19 cellular contexts compared by ENCODE assay signal in genomic region chr5:116153687-116154174, GRCh38.
DNase-seq lines count a peak whose midpoint lies in the region; ATAC-seq, FAIRE-seq and TF ChIP-seq lines count a peak whose summit lies in the region.
"Had no signal": no experiment of that assay in that cellular context is flagged by ENCODE, and none has a peak within 500 bp of the region (broad histone marks: within the 10 kb centered on the region; RNA-seq: fewer than 3 reads in every experiment).

No MANE protein-coding gene starts in this region.

- no peaks in the 10 kb centered on the region for H3K36me3 ChIP-seq in HEK293 (ENCODE audit: control insufficient read depth in 2 of 2, insufficient read depth in 1 of 2, low read length in 2 of 2)
- no peaks in the 10 kb centered on the region for H3K36me3 ChIP-seq in endothelial cell of umbilical vein (ENCODE audit: control insufficient read depth in 2 of 2, extremely low read depth in 1 of 2, insufficient read depth in 2 of 2, low read length in 2 of 2)
- H3K36me3 ChIP-seq in HepG2 (replicated peaks in 1 of 2; ENCODE audit: control insufficient read depth in 1 of 2, insufficient read depth in 2 of 2, low read length in 2 of 2): no peaks in the 10 kb centered on the region
- H3K36me3 ChIP-seq: BE2C had no signal

- H3K27me3 ChIP-seq in endothelial cell of umbilical vein (ENCODE audit: control insufficient read depth in 2 of 2, insufficient read depth in 2 of 2, low read length in 2 of 2): no peaks in the 10 kb centered on the region
- H3K27me3 ChIP-seq in HepG2 (ENCODE audit: control insufficient read depth in 1 of 2, insufficient read depth in 2 of 2, low read length in 2 of 2): no peaks in the 10 kb centered on the region
- H3K27me3 ChIP-seq: BE2C had no signal

- whole genome bisulfite sequencing in HepG2 (ENCODE audit: low lambda C conversion rate): 48% methylated on average over 2 of the region's 2 CpGs

- H3K79me2 ChIP-seq in endothelial cell of umbilical vein (ENCODE audit: control insufficient read depth, insufficient read depth, low read length) (peaks cover 2% of the 10 kb centered on the region), HepG2 (ENCODE audit: insufficient read depth, low read length) (no peaks in the 10 kb centered on the region)

- no peak overlapping the region for H3K4me3 Mint-ChIP-seq in stimulated activated naive CD8-positive, alpha-beta T cell treated with anti-CD3 and anti-CD28 coated beads, Interleukin-15, amount 100 ng/mL, for 72 hours
- H3K4me3 Mint-ChIP-seq: GM23338 had no signal

- TF ChIP-seq EP300 in HepG2 (IDR thresholded peaks at IDR 0.05; ENCODE audit: low read depth in 2 of 2, low read length in 2 of 2) (no peak), HepG2 (CRISPR knock-in tag; IDR thresholded peaks at IDR 0.05; ENCODE audit: borderline replicate concordance) (no peak)

- H3K9me3 Mint-ChIP-seq in stimulated activated naive CD8-positive, alpha-beta T cell treated with anti-CD3 and anti-CD28 coated beads, Interleukin-15, amount 100 ng/mL, for 72 hours: peaks cover 0 to 6% of the 10 kb centered on the region in 2 donors
- H3K9me3 Mint-ChIP-seq: GM23338 had no signal

- FAIRE-seq in endothelial cell of umbilical vein (lab: Jason Lieb, UNC) (no peak), HepG2 (lab: Jason Lieb, UNC) (no peak)
- FAIRE-seq: A204.1, GM12878, GM18507 had no signal

- H3K4me1 ChIP-seq in HEK293 (ENCODE audit: control insufficient read depth, insufficient read depth, low read length): peaks cover 6% of the 10 kb centered on the region
- no peaks in the 10 kb centered on the region for H3K4me1 ChIP-seq in endothelial cell of umbilical vein (ENCODE audit: control insufficient read depth, extremely low read depth, insufficient read depth, low read length)
- peaks cover 19% of the 10 kb centered on the region for H3K4me1 ChIP-seq in HepG2 (ENCODE audit: insufficient read depth, low read length)
- H3K4me1 ChIP-seq: BE2C had no signal

- BruUV-seq in endothelial cell of umbilical vein (replicated peaks; lab: Mats Ljungman, UMichigan) (no TSS peak), HepG2 (replicated peaks; lab: Mats Ljungman, UMichigan) (no TSS peak)

- no peaks in the 10 kb centered on the region for H3K9me3 ChIP-seq in HEK293 (ENCODE audit: control insufficient read depth, insufficient read depth, low read depth, low read length)
- no peaks in the 10 kb centered on the region for H3K9me3 ChIP-seq in endothelial cell of umbilical vein (replicated peaks; ENCODE audit: control insufficient read depth, insufficient read depth, low read length)
- no peaks in the 10 kb centered on the region for H3K9me3 ChIP-seq in HepG2 (ENCODE audit: low read length)
- H3K9me3 ChIP-seq: BE2C had no signal

- CTCF ChIA-PET in HEK293 (lab: Yijun Ruan, JAX): interaction anchor here (0.7 to 0.9 kb wide), 2 partner anchors 16 to 794 kb away, joined by 3 read pairs; no protein-coding TSS in a partner anchor
- CTCF ChIA-PET in endothelial cell of umbilical vein (lab: Charles Lee): interaction anchor here (1.0 kb wide), 1 partner anchor 16 kb away, joined by 4 read pairs; no protein-coding TSS in a partner anchor
- CTCF ChIA-PET in HepG2 (lab: Yijun Ruan, JAX; ENCODE audit: low intra/inter-chr PET ratio, low total read pairs): no interaction called here

- H3K27ac ChIP-seq in HEK293 (ENCODE audit: extremely low read depth, low read depth, low read length) (no peak overlapping the region), endothelial cell of umbilical vein (ENCODE audit: insufficient read depth, low read depth, low read length) (no peak overlapping the region), HepG2 (ENCODE audit: extremely low read length, insufficient read depth, low read length) (no peak overlapping the region)
- H3K27ac ChIP-seq: C4-2B, HL-60 had no signal

- DNase-seq in HuH-7 (ENCODE audit: low spot score) (peak; percentile 24), endothelial cell of umbilical vein (ENCODE audit: low read depth, low spot score) (peak; percentile 19), HepG2 (ENCODE audit: low spot score) (no peak)
- DNase-seq in stimulated activated naive CD8-positive, alpha-beta T cell treated with anti-CD3 and anti-CD28 coated beads, Interleukin-15, amount 100 ng/mL, for 72 hours: no peak
- DNase-seq: BE2C; CD4-positive, alpha-beta memory T cell; DMS79; H7; IMR-90 had no signal

- H3K27ac Mint-ChIP-seq in stimulated activated naive CD8-positive, alpha-beta T cell treated with anti-CD3 and anti-CD28 coated beads, Interleukin-15, amount 100 ng/mL, for 72 hours: no peak overlapping the region
- H3K27ac Mint-ChIP-seq: GM23338 had no signal

- TF ChIP-seq CTCF in HEK293 (tag by site-specific recombination; IDR thresholded peaks at IDR 0.05) (no peak), endothelial cell of umbilical vein (IDR thresholded peaks at IDR 0.05; ENCODE audit: extremely low read depth in 1 of 2, insufficient read depth in 1 of 2, low read depth in 1 of 2, low read length in 2 of 2) (no peak), HepG2 (CRISPR knock-in tag; IDR thresholded peaks at IDR 0.05) (no peak)

- H3K9ac ChIP-seq in endothelial cell of umbilical vein (replicated peaks; ENCODE audit: extremely low read depth, insufficient read depth, low read length) (no peak overlapping the region), HepG2 (ENCODE audit: insufficient read depth, low read depth, low read length) (no peak overlapping the region)

- in situ Hi-C loops in HepG2 (cut with HindIII; ENCODE audit: extremely low pct_ligation_motif_present, low pct_unique_long_range_greater_than_20kb): no loop called here

- H2AFZ ChIP-seq in endothelial cell of umbilical vein (ENCODE audit: low read depth, low read length) (no peak overlapping the region), HepG2 (ENCODE audit: low read length) (no peak overlapping the region)
- H2AFZ ChIP-seq: GM23338 had no signal

- H3K4me3 ChIP-seq in HEK293 (ENCODE audit: low read depth, low read length) (no peak overlapping the region), endothelial cell of umbilical vein (replicated peaks in 1 of 3; ENCODE audit: insufficient read depth in 1 of 3, low read depth in 1 of 3, low read length in 3 of 3) (no peak overlapping the region), HepG2 (replicated peaks in 1 of 3; ENCODE audit: insufficient read depth in 1 of 3, low read depth in 2 of 3, low read length in 3 of 3) (no peak overlapping the region)
- H3K4me3 ChIP-seq: GM12878, GM23338 had no signal

- TF ChIP-seq RAD21 in HepG2 (CRISPR knock-in tag; IDR thresholded peaks at IDR 0.05): no peak

- dilution Hi-C loops in endothelial cell of umbilical vein (cut with MboI; ENCODE audit: extremely low pct_ligation_motif_present, low sequenced_read_pairs): no loop called here

- peak; percentile 67; the same call in 2 of the 3 replicates for ATAC-seq in HepG2
- no peak for ATAC-seq in HG02678 (IDR thresholded peaks at IDR 0.05; ENCODE audit: unreplicated experiment)
- no peak for ATAC-seq in GM19395 (IDR thresholded peaks at IDR 0.05; ENCODE audit: unreplicated experiment)
- no peak for ATAC-seq in stimulated activated naive CD8-positive, alpha-beta T cell treated with anti-CD3 and anti-CD28 coated beads, Interleukin-15, amount 100 ng/mL, for 72 hours
- ATAC-seq in HG03432 (IDR thresholded peaks at IDR 0.05; ENCODE audit: unreplicated experiment): no peak
- ATAC-seq: GM23338 had no signal

- POLR2A ChIA-PET in HEK293 (lab: Yijun Ruan, JAX) (interaction anchor here (0.6 kb wide), 1 partner anchor 31 kb away, joined by 3 read pairs; no protein-coding TSS in a partner anchor), endothelial cell of umbilical vein (lab: Charles Lee) (no interaction called here), HepG2 (lab: Yijun Ruan, JAX) (no interaction called here)

- intact Hi-C loops in endothelial cell of umbilical vein (cut with micrococcal nuclease): no loop called here
- intact Hi-C loops in HepG2 (cut with micrococcal nuclease; ENCODE audit: unreplicated experiment): no loop called here

- TF ChIP-seq POLR2A in endothelial cell of umbilical vein (IDR thresholded peaks at IDR 0.05; ENCODE audit: low read depth, low read length): no peak
- TF ChIP-seq POLR2A in HepG2 (IDR thresholded peaks at IDR 0.05; ENCODE audit: insufficient read depth in 1 of 2, low read depth in 2 of 2, low read length in 2 of 2): no peak

- H3K4me2 ChIP-seq in endothelial cell of umbilical vein (ENCODE audit: insufficient read depth, low read length) (no peak overlapping the region), HepG2 (ENCODE audit: low read depth, low read length) (no peak overlapping the region)
- H3K4me2 ChIP-seq: GM23338 had no signal

- H3K27me3 Mint-ChIP-seq in stimulated activated naive CD8-positive, alpha-beta T cell treated with anti-CD3 and anti-CD28 coated beads, Interleukin-15, amount 100 ng/mL, for 72 hours: no peaks in the 10 kb centered on the region
- H3K27me3 Mint-ChIP-seq: CD4-positive, alpha-beta memory T cell had no signal

- H3K9me1 ChIP-seq in endothelial cell of umbilical vein (replicated peaks; ENCODE audit: control insufficient read depth, extremely low read depth, insufficient read depth, low read length): no peaks in the 10 kb centered on the region

- H3K4me1 Mint-ChIP-seq in stimulated activated naive CD8-positive, alpha-beta T cell treated with anti-CD3 and anti-CD28 coated beads, Interleukin-15, amount 100 ng/mL, for 72 hours: peaks cover 7% of the 10 kb centered on the region

- H4K20me1 ChIP-seq in endothelial cell of umbilical vein (replicated peaks; ENCODE audit: control insufficient read depth, extremely low read depth, insufficient read depth, low read length) (no peaks in the 10 kb centered on the region), HepG2 (ENCODE audit: insufficient read depth, low read length) (no peaks in the 10 kb centered on the region)

TF ChIP-seq in HEK293, 187 proteins besides CTCF, POLR2A, EP300 and RAD21 (continues in another document):
- TF ChIP-seq ZNF558 (tag by site-specific recombination; IDR thresholded peaks at IDR 0.05) (no peak), ZNF146 (tag by site-specific recombination; IDR thresholded peaks at IDR 0.05) (no peak), ZBTB48 (tag by site-specific recombination; IDR thresholded peaks at IDR 0.05) (no peak), ZNF132 (tag by site-specific recombination; IDR thresholded peaks at IDR 0.05; ENCODE audit: borderline replicate concordance) (no peak)

TF ChIP-seq in endothelial cell of umbilical vein, 7 proteins besides CTCF, POLR2A, EP300 and RAD21 (continues in another document):
- TF ChIP-seq MYC (IDR thresholded peaks at IDR 0.05; ENCODE audit: low read depth, low read length): no peak
- no peak for TF ChIP-seq EZH2 (IDR thresholded peaks at IDR 0.05; ENCODE audit: borderline replicate concordance, low read depth, low read length, severe bottlenecking)

TF ChIP-seq in HepG2, 621 proteins besides CTCF, POLR2A, EP300 and RAD21:
- TF ChIP-seq RXRB (CRISPR knock-in tag; IDR thresholded peaks at IDR 0.05; ENCODE audit: borderline replicate concordance): 0 out of 2 replicates have a peak, but pooled peaks have one; percentile 25
- 0 out of 2 replicates have a peak, but pooled peaks have one; percentile 24 for TF ChIP-seq POGZ (CRISPR knock-in tag; IDR thresholded peaks at IDR 0.05)
- TF ChIP-seq ZNF7 (CRISPR knock-in tag; IDR thresholded peaks at IDR 0.05): peak; percentile 94
- peak; percentile 97 for TF ChIP-seq ZNF3 (CRISPR knock-in tag; IDR thresholded peaks at IDR 0.05)
- no peak for TF ChIP-seq REL (CRISPR knock-in tag; conservative IDR thresholded peaks at IDR 0.05)
- no peak for TF ChIP-seq ZNF383 (CRISPR knock-in tag; IDR thresholded peaks at IDR 0.05; ENCODE audit: borderline replicate concordance)

Comparison
In these comparisons a context has a peak if more than half of its experiments do, and no peak if none do; other contexts are left out.
1. DNase-seq: peak in HuH-7 (single experiment) and endothelial cell of umbilical vein (single experiment); none in HepG2 (single experiment) and stimulated activated naive CD8-positive, alpha-beta T cell treated with anti-CD3 and anti-CD28 coated beads, Interleukin-15, amount 100 ng/mL, for 72 hours (0 of 2).
2. Of the 63 proteins assayed by ChIP-seq in both HepG2 and HEK293: peak only in HepG2: none; only in HEK293: KLF16, MZF1, PRDM4, TCF7L2, YY1, ZBTB49 and 7 more; in both: none; in neither: 50.